ENCODE assay signal across 10 cellular contexts in genomic region chr3:133742351-133743091, GRCh38. TPM values are rescaled to one million over a fixed set of nuclear protein-coding genes. Genes with fewer than 3 reads are reported as not detected.
DNase-seq lines count a peak whose midpoint lies in the region; ATAC-seq and TF ChIP-seq lines count a peak whose summit lies in the region.
"Had no signal": no experiment of that assay in that cellular context is flagged by ENCODE, and none has a peak within 500 bp of the region (broad histone marks: within the 10 kb centered on the region; RNA-seq: fewer than 3 reads in every experiment).

No MANE protein-coding gene starts in this region.

- no peak overlapping the region for H2BK5ac ChIP-seq in trophoblast cell (ENCODE audit: low read depth, low read length, poor library complexity)

- no peak overlapping the region for H3K14ac ChIP-seq in trophoblast cell (ENCODE audit: low read length)

- ATAC-seq in GM18517 (IDR thresholded peaks at IDR 0.05; ENCODE audit: unreplicated experiment) = no peak
- ATAC-seq in GM18519 (IDR thresholded peaks at IDR 0.05; ENCODE audit: low FRiP score, unreplicated experiment) = no peak
- ATAC-seq: naive thymus-derived CD4-positive, alpha-beta T cell had no signal

- TF ChIP-seq CTCF in Caco-2 (IDR thresholded peaks at IDR 0.05; ENCODE audit: insufficient read depth in 1 of 2, low read depth in 1 of 2, low read length in 1 of 2, severe bottlenecking in 1 of 2, unreplicated experiment in 1 of 2) (peak in 1 of 2 experiments; percentile 12), LNCaP clone FGC (IDR thresholded peaks at IDR 0.05; ENCODE audit: control insufficient read depth, extremely low read depth, insufficient read depth) (no peak), astrocyte of the spinal cord (IDR thresholded peaks at IDR 0.05; ENCODE audit: low read depth, low read length) (no peak), nephron progenitor cell (IDR thresholded peaks at IDR 0.05) (no peak)

- H3K9me3 ChIP-seq in Caco-2 = no peaks in the 10 kb centered on the region
- peaks cover 3% of the 10 kb centered on the region for H3K9me3 ChIP-seq in trophoblast cell (ENCODE audit: insufficient read depth, low read depth, low read length)

- no peak overlapping the region for H3K9ac ChIP-seq in trophoblast cell (ENCODE audit: low read length)

- no peak overlapping the region for H3K27ac ChIP-seq in trophoblast cell (ENCODE audit: low read depth, low read length)
- H3K27ac ChIP-seq: HL-60 had no signal

- H2AFZ ChIP-seq in trophoblast cell (ENCODE audit: insufficient read depth, low read length, poor library complexity) = no peak overlapping the region

- H3K4me1 Mint-ChIP-seq in Caco-2 (ENCODE audit: low read depth, unreplicated experiment) (peaks cover 7% of the 10 kb centered on the region), nephron progenitor cell (peaks cover 25% of the 10 kb centered on the region)

- H3K27ac Mint-ChIP-seq in Caco-2 (ENCODE audit: unreplicated experiment) = no peak overlapping the region
- peak overlapping the region; percentile 93 for H3K27ac Mint-ChIP-seq in nephron progenitor cell
- H3K27ac Mint-ChIP-seq: naive thymus-derived CD4-positive, alpha-beta T cell had no signal

- no peak overlapping the region for H4K8ac ChIP-seq in trophoblast cell (ENCODE audit: low read depth, low read length)

- H2BK12ac ChIP-seq in trophoblast cell (ENCODE audit: low read length) = no peak overlapping the region

- intact Hi-C loops in Caco-2 (cut with micrococcal nuclease; ENCODE audit: unreplicated experiment) = loop anchor here (2.0 kb wide), 2 partner anchors 72 to 80 kb away; no protein-coding TSS in a partner anchor

- no peaks in the 10 kb centered on the region for H3K79me1 ChIP-seq in trophoblast cell (ENCODE audit: low read length)

- H3K36me3 ChIP-seq in Caco-2 (ENCODE audit: control insufficient read depth, insufficient read depth, low read length) (no peaks in the 10 kb centered on the region), trophoblast cell (ENCODE audit: control insufficient read depth in 1 of 2, insufficient read depth in 2 of 2, low read length in 2 of 2) (no peaks in the 10 kb centered on the region)

- no peak overlapping the region for H3K4me2 ChIP-seq in trophoblast cell (ENCODE audit: low read length)

- no peaks in the 10 kb centered on the region for H3K27me3 Mint-ChIP-seq in Caco-2 (ENCODE audit: insufficient read depth, unreplicated experiment)
- H3K27me3 Mint-ChIP-seq in nephron progenitor cell (ENCODE audit: low read depth, poor library complexity) = peaks cover 13% of the 10 kb centered on the region

- no peak overlapping the region for H4K91ac ChIP-seq in trophoblast cell (ENCODE audit: low read depth, low read length)

- no peak overlapping the region for H2BK120ac ChIP-seq in trophoblast cell (ENCODE audit: insufficient read depth, low read length, poor library complexity)

- H3K4me3 ChIP-seq in Caco-2 (ENCODE audit: low read depth, low read length) (no peak overlapping the region), LNCaP clone FGC (ENCODE audit: low read depth, low read length) (no peak overlapping the region; the same call in 1 of the 2 replicates), astrocyte of the spinal cord (ENCODE audit: low read depth, low read length) (no peak overlapping the region), trophoblast cell (ENCODE audit: low read depth, low read length) (no peak overlapping the region)

- no peak overlapping the region for H2AK5ac ChIP-seq in trophoblast cell (ENCODE audit: low read length)

- no peak overlapping the region for H3K4ac ChIP-seq in trophoblast cell (ENCODE audit: low read depth, low read length)

- no peak overlapping the region for H4K12ac ChIP-seq in trophoblast cell (ENCODE audit: low read depth, low read length)

- H3K4me1 ChIP-seq in Caco-2 (peaks cover 16% of the 10 kb centered on the region; the same call in 1 of the 2 replicates), trophoblast cell (ENCODE audit: control insufficient read depth in 1 of 2, insufficient read depth in 2 of 2, low read length in 2 of 2) (no peaks in the 10 kb centered on the region)

- H3K9me3 Mint-ChIP-seq in Caco-2 (ENCODE audit: unreplicated experiment) (no peaks in the 10 kb centered on the region), nephron progenitor cell (peaks cover 21% of the 10 kb centered on the region)

- H3K23ac ChIP-seq in trophoblast cell (ENCODE audit: low read length) = no peak overlapping the region

- in situ Hi-C loops in astrocyte of the spinal cord (cut with HindIII; ENCODE audit: low sequenced_read_pairs) = no loop called here
- in situ Hi-C loops in ACHN (cut with HindIII; ENCODE audit: low pct_ligation_motif_present, low pct_unique_long_range_greater_than_20kb, low sequenced_read_pairs) = no loop called here

- no peaks in the 10 kb centered on the region for H3K36me3 Mint-ChIP-seq in Caco-2 (ENCODE audit: insufficient read depth, unreplicated experiment)
- H3K36me3 Mint-ChIP-seq in nephron progenitor cell (ENCODE audit: low read depth) = no peaks in the 10 kb centered on the region

- CTCF ChIA-PET in Caco-2 (lab: Charles Lee) = interaction anchor here (0.6 kb wide), 1 partner anchor 603 kb away, joined by 3 read pairs; no protein-coding TSS in a partner anchor

- no TSS peak for BruUV-seq in Caco-2 (replicated peaks; lab: Mats Ljungman, UMichigan)

- H3K4me3 Mint-ChIP-seq in Caco-2 (ENCODE audit: unreplicated experiment) (no peak overlapping the region), nephron progenitor cell (no peak overlapping the region)
- H3K4me3 Mint-ChIP-seq: naive thymus-derived CD4-positive, alpha-beta T cell had no signal

- H3K79me2 ChIP-seq in trophoblast cell (ENCODE audit: control insufficient read depth, insufficient read depth, low read length, poor library complexity) = no peaks in the 10 kb centered on the region

- H3K18ac ChIP-seq in trophoblast cell (ENCODE audit: low read length) = no peak overlapping the region

- DNase-seq in Caco-2 (peak; percentile 46 to 62), LNCaP clone FGC (ENCODE audit: low read depth) (peak; percentile 78), astrocyte of the spinal cord (ENCODE audit: low read depth, low spot score) (peak; percentile 77), nephron progenitor cell (no peak), ACHN (no peak), trophoblast cell (no peak)
- DNase-seq: naive thymus-derived CD4-positive, alpha-beta T cell had no signal

- POLR2A ChIA-PET in Caco-2 (lab: Charles Lee) = no interaction called here

- no CpG with 5 or more reads among the region's 9 CpGs for WGBS in trophoblast cell (ENCODE audit: extremely low coverage, insufficient coverage, insufficient read length)

- no peaks in the 10 kb centered on the region for H3K27me3 ChIP-seq in Caco-2 (replicated peaks; ENCODE audit: control insufficient read depth, insufficient read depth, low read length)
- no peaks in the 10 kb centered on the region for H3K27me3 ChIP-seq in trophoblast cell (ENCODE audit: insufficient read depth, low read length)

RNA-seq across cellular contexts. Expression of gene TF, which starts 3.7 kb away (rescaled TPM):
- 23.4 and 26.6 TPM in 2 replicates for total RNA-seq in Caco-2 (2022)
- 0.32 and 0.34 TPM in 2 replicates for polyA plus RNA-seq in trophoblast cell (2013)
- polyA plus RNA-seq: naive thymus-derived CD4-positive, alpha-beta T cell had no signal

Comparison
In these comparisons a context has a peak if more than half of its experiments do, and no peak if none do; other contexts are left out.
1. DNase-seq: peak in Caco-2 (2 of 2), LNCaP clone FGC (single experiment) and astrocyte of the spinal cord (single experiment); none in nephron progenitor cell (single experiment), ACHN (single experiment) and trophoblast cell (0 of 2).